In the genomic region with DNA sequence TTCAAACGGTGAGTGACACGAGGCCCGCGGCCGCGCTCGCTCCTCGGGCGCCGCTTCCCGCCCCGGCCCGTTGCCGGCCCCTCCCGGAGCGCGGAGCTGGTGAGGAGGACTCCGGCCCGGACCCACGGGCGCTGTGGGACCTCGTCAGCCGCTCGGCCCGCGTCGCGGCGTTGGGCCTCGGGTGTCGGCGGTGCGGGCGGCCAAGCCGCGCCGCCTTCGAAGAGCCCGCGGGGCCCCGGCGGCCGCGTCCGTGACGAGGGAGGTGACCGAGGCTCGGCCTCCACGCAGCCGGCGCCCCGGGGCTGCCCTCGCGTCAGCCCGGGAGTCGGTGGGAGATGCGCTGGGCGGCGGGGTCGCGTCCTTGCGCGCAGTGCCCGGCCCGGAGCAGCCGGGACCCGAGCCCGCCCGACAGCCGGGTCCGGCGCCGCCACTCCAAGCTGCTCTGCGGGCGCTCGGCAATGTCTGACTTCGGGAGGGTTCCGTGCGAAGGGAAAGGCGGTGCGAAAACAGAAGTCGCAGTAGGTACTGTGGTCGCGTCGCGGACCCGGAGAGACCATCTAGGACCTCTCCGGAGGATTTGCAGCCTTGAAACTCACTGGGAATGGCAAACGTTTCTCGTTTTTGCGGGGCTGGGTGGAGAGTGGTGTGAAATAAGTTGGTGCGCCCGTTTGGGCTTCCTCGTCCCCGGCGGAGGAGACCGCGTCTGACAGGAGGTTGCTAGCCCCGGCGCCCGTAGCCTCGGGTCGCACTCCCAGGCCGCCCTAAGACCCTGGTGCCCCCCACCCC, we compare ENCODE assay signal across 8 cellular contexts. TPM values are rescaled to one million over a fixed set of nuclear protein-coding genes. Genes with fewer than 3 reads are reported as not detected.
DNase-seq lines count a peak whose midpoint lies in the region; TF ChIP-seq lines count a peak whose summit lies in the region.

No MANE protein-coding gene starts in this region.

- H3K4me3 ChIP-seq in HFF-Myc (replicated peaks; ENCODE audit: low read depth, low read length): peak overlapping the region; percentile 75
- H3K4me3 ChIP-seq in fibroblast of mammary gland (ENCODE audit: control insufficient read depth, low read depth, low read length): peak overlapping the region; percentile 77
- H3K4me3 ChIP-seq in neural progenitor cell: peak overlapping the region; percentile 84
- H3K4me3 ChIP-seq in thyroid gland (replicated peaks in 1 of 3): peak overlapping the region; percentile 42 to 68 (median 67)

- H3K9me3 ChIP-seq in neural progenitor cell (ENCODE audit: low read depth): no peaks in the 10 kb centered on the region
- no peaks in the 10 kb centered on the region for H3K9me3 ChIP-seq in thyroid gland

- H3K27ac ChIP-seq in neural progenitor cell: peak overlapping the region; percentile 94
- H3K27ac ChIP-seq in thyroid gland: peak overlapping the region; percentile 88 to 97 (median 97)

- H3K27me3 Mint-ChIP-seq in neural progenitor cell (ENCODE audit: insufficient read depth, low read depth): peaks cover 9% of the 10 kb centered on the region

- peak overlapping the region; percentile 82 for H3K4me2 ChIP-seq in neural progenitor cell

- H3K79me2 ChIP-seq in neural progenitor cell (ENCODE audit: low read depth): peaks cover 73% of the 10 kb centered on the region

- WGBS in thyroid gland, 2 donors: 0 to 1% methylated on average over 21 to 25 of the region's 104 CpGs

- H3K4me1 ChIP-seq in neural progenitor cell: peaks cover 30% of the 10 kb centered on the region
- peaks cover 48 to 50% of the 10 kb centered on the region in 2 donors for H3K4me1 ChIP-seq in thyroid gland

- TF ChIP-seq CTCF in HFF-Myc (IDR thresholded peaks at IDR 0.05; ENCODE audit: low read depth, low read length, missing control alignments) (no peak), fibroblast of mammary gland (conservative IDR thresholded peaks at IDR 0.05; ENCODE audit: control insufficient read depth, insufficient read depth, low read depth, low read length) (no peak), neural progenitor cell (IDR thresholded peaks at IDR 0.05) (no peak), thyroid gland (IDR thresholded peaks at IDR 0.05) (no peak)

- DNase-seq in ELR (ENCODE audit: low read depth) (peak; percentile 57), HFF-Myc (ENCODE audit: extremely low read depth, low read depth) (no peak), NCI-H2171 treated with DMSO at 0.1 percent for 48 hours (lab: John Stamatoyannopoulos, UW) (peak; percentile 48), fibroblast of mammary gland (ENCODE audit: low read depth) (no peak), neural progenitor cell (ENCODE audit: low spot score) (peak; percentile 63), thyroid gland (peak; percentile 32 to 43), medulla oblongata (ENCODE audit: extremely low spot score) (no peak)
- peak; percentile 73 to 76 for DNase-seq in activated T-cell treated with anti-CD3 and anti-CD28 coated beads, Interleukin-2, amount 50 U/mL, for 48 hours

- H3F3A ChIP-seq in neural progenitor cell (ENCODE audit: low read depth): peaks cover 65% of the 10 kb centered on the region

- H3K27me3 ChIP-seq in neural progenitor cell: no peaks in the 10 kb centered on the region
- no peaks in the 10 kb centered on the region for H3K27me3 ChIP-seq in thyroid gland

- H3K36me3 ChIP-seq in neural progenitor cell (no peaks in the 10 kb centered on the region), thyroid gland (no peaks in the 10 kb centered on the region)

- intact Hi-C loops in thyroid gland (cut with DNase I): loop anchor here (10.0 kb wide), 1 partner anchor 46 kb away; no protein-coding TSS in a partner anchor

- no peaks in the 10 kb centered on the region for H3K36me3 Mint-ChIP-seq in neural progenitor cell

- peak overlapping the region; percentile 16 for H3K9ac ChIP-seq in neural progenitor cell

- no peaks in the 10 kb centered on the region for H3K9me3 Mint-ChIP-seq in neural progenitor cell

- peak overlapping the region; percentile 100 for H3K27ac Mint-ChIP-seq in neural progenitor cell

- peaks cover 59% of the 10 kb centered on the region for H3K4me1 Mint-ChIP-seq in neural progenitor cell

- peak overlapping the region; percentile 99 for H3K4me3 Mint-ChIP-seq in neural progenitor cell

- H4K20me1 ChIP-seq in neural progenitor cell (ENCODE audit: low read depth): peaks cover 17% of the 10 kb centered on the region

- H2AFZ ChIP-seq in neural progenitor cell (replicated peaks): no peak overlapping the region

- peak in 1 of 2 donors; percentile 4 for TF ChIP-seq POLR2A in thyroid gland (IDR thresholded peaks at IDR 0.05)

RNA-seq across cellular contexts. Expression of a gene that starts 0.8 kb away (rescaled TPM):
- 40.1 and 59.6 TPM in 2 replicates for total RNA-seq in neural progenitor cell (ENCODE audit: low replicate concordance)
- 10 to 100 TPM; 40.7 to 97.0 (median 57.3) TPM for total RNA-seq in thyroid gland

RNA-seq across cellular contexts. Expression of a gene that starts 40.9 kb away (rescaled TPM):
- 2.8 and 4.8 TPM in 2 replicates for total RNA-seq in neural progenitor cell (ENCODE audit: low replicate concordance)
- 1 to 10 TPM in 2 of 4 donors, under 1 TPM in 2; 0.81 to 1.3 (median 1.00) TPM for total RNA-seq in thyroid gland

Comparison
In these comparisons a context has a peak if more than half of its experiments do, and no peak if none do; other contexts are left out.
1. DNase-seq: peak in ELR (single experiment), NCI-H2171 treated with DMSO at 0.1 percent for 48 hours (single experiment), activated T-cell treated with anti-CD3 and anti-CD28 coated beads, Interleukin-2, amount 50 U/mL, for 48 hours (2 of 2), neural progenitor cell (single experiment) and thyroid gland (2 of 2); none in HFF-Myc (single experiment), fibroblast of mammary gland (single experiment) and medulla oblongata (single experiment).
2. Peak in every context shown above with its lines, with median percentiles within 50 percentile points of each other: H3K4me3 ChIP-seq.